ENCODE assay signal across 1 cellular context in the genomic region with DNA sequence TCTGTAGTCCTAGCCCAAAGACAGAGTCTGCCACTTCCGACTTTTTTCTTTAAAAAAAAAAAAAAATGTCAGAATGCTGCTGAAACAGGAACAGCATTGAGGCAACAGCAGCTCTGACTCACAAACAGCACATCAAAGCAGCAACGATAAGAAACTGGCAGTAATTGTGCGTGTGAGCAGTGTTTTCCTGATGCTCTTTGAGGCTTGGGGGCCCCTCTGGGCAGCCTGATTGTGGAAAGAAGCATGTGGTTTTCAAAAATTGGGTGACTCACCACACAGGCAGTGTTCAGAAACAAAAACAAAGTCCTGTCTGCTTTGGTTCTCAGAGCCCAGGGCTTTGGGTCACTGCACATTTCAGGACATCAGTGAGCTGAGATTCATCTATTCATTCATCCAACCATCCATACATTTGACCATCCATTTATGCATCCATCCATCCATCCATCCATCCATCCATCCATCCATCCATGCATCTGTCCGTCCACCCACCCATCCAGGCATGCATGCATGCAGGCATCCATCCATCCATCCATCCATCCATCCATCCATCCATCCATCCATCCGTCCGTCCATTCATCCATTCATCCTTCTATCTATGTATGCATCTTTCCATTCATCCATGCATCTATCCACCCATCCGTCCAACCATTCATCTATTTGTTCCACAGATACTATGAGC.
TF ChIP-seq lines count a peak whose summit lies in the region.

No MANE protein-coding gene starts in this region.

TF ChIP-seq in HEK293, 187 proteins besides CTCF, POLR2A, EP300 and RAD21 (continued from another document and continues in another):
- TF ChIP-seq, protein P1, sequence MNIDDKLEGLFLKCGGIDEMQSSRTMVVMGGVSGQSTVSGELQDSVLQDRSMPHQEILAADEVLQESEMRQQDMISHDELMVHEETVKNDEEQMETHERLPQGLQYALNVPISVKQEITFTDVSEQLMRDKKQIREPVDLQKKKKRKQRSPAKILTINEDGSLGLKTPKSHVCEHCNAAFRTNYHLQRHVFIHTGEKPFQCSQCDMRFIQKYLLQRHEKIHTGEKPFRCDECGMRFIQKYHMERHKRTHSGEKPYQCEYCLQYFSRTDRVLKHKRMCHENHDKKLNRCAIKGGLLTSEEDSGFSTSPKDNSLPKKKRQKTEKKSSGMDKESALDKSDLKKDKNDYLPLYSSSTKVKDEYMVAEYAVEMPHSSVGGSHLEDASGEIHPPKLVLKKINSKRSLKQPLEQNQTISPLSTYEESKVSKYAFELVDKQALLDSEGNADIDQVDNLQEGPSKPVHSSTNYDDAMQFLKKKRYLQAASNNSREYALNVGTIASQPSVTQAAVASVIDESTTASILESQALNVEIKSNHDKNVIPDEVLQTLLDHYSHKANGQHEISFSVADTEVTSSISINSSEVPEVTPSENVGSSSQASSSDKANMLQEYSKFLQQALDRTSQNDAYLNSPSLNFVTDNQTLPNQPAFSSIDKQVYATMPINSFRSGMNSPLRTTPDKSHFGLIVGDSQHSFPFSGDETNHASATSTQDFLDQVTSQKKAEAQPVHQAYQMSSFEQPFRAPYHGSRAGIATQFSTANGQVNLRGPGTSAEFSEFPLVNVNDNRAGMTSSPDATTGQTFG (tag by site-specific recombination; IDR thresholded peaks at IDR 0.05; ENCODE audit: borderline replicate concordance) = no peak
- TF ChIP-seq ZBTB17 (tag by site-specific recombination; IDR thresholded peaks at IDR 0.05) = peak; percentile 92
- no peak for TF ChIP-seq RBAK (tag by site-specific recombination; IDR thresholded peaks at IDR 0.05)
- TF ChIP-seq ZNF37A (tag by site-specific recombination; IDR thresholded peaks at IDR 0.05) = no peak
- TF ChIP-seq IKZF3 (tag by site-specific recombination; IDR thresholded peaks at IDR 0.05) = peak; percentile 56
- TF ChIP-seq, protein P2, sequence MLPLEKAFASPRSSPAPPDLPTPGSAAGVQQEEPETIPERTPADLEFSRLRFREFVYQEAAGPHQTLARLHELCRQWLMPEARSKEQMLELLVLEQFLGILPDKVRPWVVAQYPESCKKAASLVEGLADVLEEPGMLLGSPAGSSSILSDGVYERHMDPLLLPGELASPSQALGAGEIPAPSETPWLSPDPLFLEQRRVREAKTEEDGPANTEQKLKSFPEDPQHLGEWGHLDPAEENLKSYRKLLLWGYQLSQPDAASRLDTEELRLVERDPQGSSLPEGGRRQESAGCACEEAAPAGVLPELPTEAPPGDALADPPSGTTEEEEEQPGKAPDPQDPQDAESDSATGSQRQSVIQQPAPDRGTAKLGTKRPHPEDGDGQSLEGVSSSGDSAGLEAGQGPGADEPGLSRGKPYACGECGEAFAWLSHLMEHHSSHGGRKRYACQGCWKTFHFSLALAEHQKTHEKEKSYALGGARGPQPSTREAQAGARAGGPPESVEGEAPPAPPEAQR (tag by site-specific recombination; IDR thresholded peaks at IDR 0.05) = no peak
- no peak for TF ChIP-seq ZIC2 (tag by site-specific recombination; IDR thresholded peaks at IDR 0.05)
- no peak for TF ChIP-seq MYNN (tag by site-specific recombination; IDR thresholded peaks at IDR 0.05; ENCODE audit: borderline replicate concordance)
- peak; percentile 85; the same call in 1 of the 2 replicates for TF ChIP-seq ZFP69B (tag by site-specific recombination; IDR thresholded peaks at IDR 0.05)
- no peak for TF ChIP-seq ZNF555 (tag by site-specific recombination; conservative IDR thresholded peaks at IDR 0.05)
- TF ChIP-seq, protein P3, sequence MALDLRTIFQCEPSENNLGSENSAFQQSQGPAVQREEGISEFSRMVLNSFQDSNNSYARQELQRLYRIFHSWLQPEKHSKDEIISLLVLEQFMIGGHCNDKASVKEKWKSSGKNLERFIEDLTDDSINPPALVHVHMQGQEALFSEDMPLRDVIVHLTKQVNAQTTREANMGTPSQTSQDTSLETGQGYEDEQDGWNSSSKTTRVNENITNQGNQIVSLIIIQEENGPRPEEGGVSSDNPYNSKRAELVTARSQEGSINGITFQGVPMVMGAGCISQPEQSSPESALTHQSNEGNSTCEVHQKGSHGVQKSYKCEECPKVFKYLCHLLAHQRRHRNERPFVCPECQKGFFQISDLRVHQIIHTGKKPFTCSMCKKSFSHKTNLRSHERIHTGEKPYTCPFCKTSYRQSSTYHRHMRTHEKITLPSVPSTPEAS (tag by site-specific recombination; IDR thresholded peaks at IDR 0.05) = no peak
- peak; percentile 89 for TF ChIP-seq ZNF670 (tag by site-specific recombination; IDR thresholded peaks at IDR 0.05; ENCODE audit: low read depth)
- TF ChIP-seq, protein P4, sequence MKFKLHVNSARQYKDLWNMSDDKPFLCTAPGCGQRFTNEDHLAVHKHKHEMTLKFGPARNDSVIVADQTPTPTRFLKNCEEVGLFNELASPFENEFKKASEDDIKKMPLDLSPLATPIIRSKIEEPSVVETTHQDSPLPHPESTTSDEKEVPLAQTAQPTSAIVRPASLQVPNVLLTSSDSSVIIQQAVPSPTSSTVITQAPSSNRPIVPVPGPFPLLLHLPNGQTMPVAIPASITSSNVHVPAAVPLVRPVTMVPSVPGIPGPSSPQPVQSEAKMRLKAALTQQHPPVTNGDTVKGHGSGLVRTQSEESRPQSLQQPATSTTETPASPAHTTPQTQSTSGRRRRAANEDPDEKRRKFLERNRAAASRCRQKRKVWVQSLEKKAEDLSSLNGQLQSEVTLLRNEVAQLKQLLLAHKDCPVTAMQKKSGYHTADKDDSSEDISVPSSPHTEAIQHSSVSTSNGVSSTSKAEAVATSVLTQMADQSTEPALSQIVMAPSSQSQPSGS (tag by site-specific recombination; IDR thresholded peaks at IDR 0.05; ENCODE audit: low read depth) = no peak
- peak; percentile 54 for TF ChIP-seq OSR2 (tag by site-specific recombination; IDR thresholded peaks at IDR 0.05)
- no peak for TF ChIP-seq ZNF221 (tag by site-specific recombination; IDR thresholded peaks at IDR 0.05; ENCODE audit: borderline replicate concordance)
- TF ChIP-seq ZNF157 (tag by site-specific recombination; IDR thresholded peaks at IDR 0.05) = peak; percentile 50
- TF ChIP-seq, protein P5, sequence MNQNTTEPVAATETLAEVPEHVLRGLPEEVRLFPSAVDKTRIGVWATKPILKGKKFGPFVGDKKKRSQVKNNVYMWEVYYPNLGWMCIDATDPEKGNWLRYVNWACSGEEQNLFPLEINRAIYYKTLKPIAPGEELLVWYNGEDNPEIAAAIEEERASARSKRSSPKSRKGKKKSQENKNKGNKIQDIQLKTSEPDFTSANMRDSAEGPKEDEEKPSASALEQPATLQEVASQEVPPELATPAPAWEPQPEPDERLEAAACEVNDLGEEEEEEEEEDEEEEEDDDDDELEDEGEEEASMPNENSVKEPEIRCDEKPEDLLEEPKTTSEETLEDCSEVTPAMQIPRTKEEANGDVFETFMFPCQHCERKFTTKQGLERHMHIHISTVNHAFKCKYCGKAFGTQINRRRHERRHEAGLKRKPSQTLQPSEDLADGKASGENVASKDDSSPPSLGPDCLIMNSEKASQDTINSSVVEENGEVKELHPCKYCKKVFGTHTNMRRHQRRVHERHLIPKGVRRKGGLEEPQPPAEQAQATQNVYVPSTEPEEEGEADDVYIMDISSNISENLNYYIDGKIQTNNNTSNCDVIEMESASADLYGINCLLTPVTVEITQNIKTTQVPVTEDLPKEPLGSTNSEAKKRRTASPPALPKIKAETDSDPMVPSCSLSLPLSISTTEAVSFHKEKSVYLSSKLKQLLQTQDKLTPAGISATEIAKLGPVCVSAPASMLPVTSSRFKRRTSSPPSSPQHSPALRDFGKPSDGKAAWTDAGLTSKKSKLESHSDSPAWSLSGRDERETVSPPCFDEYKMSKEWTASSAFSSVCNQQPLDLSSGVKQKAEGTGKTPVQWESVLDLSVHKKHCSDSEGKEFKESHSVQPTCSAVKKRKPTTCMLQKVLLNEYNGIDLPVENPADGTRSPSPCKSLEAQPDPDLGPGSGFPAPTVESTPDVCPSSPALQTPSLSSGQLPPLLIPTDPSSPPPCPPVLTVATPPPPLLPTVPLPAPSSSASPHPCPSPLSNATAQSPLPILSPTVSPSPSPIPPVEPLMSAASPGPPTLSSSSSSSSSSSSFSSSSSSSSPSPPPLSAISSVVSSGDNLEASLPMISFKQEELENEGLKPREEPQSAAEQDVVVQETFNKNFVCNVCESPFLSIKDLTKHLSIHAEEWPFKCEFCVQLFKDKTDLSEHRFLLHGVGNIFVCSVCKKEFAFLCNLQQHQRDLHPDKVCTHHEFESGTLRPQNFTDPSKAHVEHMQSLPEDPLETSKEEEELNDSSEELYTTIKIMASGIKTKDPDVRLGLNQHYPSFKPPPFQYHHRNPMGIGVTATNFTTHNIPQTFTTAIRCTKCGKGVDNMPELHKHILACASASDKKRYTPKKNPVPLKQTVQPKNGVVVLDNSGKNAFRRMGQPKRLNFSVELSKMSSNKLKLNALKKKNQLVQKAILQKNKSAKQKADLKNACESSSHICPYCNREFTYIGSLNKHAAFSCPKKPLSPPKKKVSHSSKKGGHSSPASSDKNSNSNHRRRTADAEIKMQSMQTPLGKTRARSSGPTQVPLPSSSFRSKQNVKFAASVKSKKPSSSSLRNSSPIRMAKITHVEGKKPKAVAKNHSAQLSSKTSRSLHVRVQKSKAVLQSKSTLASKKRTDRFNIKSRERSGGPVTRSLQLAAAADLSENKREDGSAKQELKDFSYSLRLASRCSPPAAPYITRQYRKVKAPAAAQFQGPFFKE (tag by site-specific recombination; IDR thresholded peaks at IDR 0.05; ENCODE audit: borderline replicate concordance) = peak; percentile 90; the same call in 1 of the 2 replicates
- TF ChIP-seq ZNF114 (tag by site-specific recombination; IDR thresholded peaks at IDR 0.05) = 0 out of 2 replicates have a peak, but pooled peaks have one; percentile 39
- no peak for TF ChIP-seq ZNF146 (tag by site-specific recombination; IDR thresholded peaks at IDR 0.05)
- TF ChIP-seq, protein P6, sequence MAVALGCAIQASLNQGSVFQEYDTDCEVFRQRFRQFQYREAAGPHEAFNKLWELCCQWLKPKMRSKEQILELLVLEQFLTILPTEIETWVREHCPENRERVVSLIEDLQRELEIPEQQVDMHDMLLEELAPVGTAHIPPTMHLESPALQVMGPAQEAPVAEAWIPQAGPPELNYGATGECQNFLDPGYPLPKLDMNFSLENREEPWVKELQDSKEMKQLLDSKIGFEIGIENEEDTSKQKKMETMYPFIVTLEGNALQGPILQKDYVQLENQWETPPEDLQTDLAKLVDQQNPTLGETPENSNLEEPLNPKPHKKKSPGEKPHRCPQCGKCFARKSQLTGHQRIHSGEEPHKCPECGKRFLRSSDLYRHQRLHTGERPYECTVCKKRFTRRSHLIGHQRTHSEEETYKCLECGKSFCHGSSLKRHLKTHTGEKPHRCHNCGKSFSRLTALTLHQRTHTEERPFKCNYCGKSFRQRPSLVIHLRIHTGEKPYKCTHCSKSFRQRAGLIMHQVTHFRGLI (tag by site-specific recombination; IDR thresholded peaks at IDR 0.05) = peak; percentile 41; the same call in 1 of the 2 replicates
- TF ChIP-seq ZNF776 (tag by site-specific recombination; IDR thresholded peaks at IDR 0.05; ENCODE audit: borderline replicate concordance) = no peak; the same call in 1 of the 2 replicates
- no peak for TF ChIP-seq SP3 (tag by site-specific recombination; IDR thresholded peaks at IDR 0.05)
- TF ChIP-seq YY1 (tag by site-specific recombination; IDR thresholded peaks at IDR 0.05) = no peak
- 0 out of 2 replicates have a peak, but pooled peaks have one; percentile 55 for TF ChIP-seq ZNF792 (tag by site-specific recombination; IDR thresholded peaks at IDR 0.05)
- TF ChIP-seq SALL2 (tag by site-specific recombination; IDR thresholded peaks at IDR 0.05; ENCODE audit: borderline replicate concordance) = no peak
- TF ChIP-seq, protein P7, sequence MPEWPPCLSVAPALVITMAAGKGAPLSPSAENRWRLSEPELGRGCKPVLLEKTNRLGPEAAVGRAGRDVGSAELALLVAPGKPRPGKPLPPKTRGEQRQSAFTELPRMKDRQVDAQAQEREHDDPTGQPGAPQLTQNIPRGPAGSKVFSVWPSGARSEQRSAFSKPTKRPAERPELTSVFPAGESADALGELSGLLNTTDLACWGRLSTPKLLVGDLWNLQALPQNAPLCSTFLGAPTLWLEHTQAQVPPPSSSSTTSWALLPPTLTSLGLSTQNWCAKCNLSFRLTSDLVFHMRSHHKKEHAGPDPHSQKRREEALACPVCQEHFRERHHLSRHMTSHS (tag by site-specific recombination; IDR thresholded peaks at IDR 0.05) = peak; percentile 77
- TF ChIP-seq, protein P8, sequence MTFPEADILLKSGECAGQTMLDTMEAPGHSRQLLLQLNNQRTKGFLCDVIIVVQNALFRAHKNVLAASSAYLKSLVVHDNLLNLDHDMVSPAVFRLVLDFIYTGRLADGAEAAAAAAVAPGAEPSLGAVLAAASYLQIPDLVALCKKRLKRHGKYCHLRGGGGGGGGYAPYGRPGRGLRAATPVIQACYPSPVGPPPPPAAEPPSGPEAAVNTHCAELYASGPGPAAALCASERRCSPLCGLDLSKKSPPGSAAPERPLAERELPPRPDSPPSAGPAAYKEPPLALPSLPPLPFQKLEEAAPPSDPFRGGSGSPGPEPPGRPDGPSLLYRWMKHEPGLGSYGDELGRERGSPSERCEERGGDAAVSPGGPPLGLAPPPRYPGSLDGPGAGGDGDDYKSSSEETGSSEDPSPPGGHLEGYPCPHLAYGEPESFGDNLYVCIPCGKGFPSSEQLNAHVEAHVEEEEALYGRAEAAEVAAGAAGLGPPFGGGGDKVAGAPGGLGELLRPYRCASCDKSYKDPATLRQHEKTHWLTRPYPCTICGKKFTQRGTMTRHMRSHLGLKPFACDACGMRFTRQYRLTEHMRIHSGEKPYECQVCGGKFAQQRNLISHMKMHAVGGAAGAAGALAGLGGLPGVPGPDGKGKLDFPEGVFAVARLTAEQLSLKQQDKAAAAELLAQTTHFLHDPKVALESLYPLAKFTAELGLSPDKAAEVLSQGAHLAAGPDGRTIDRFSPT (tag by site-specific recombination; IDR thresholded peaks at IDR 0.05) = no peak
- TF ChIP-seq, protein P9, sequence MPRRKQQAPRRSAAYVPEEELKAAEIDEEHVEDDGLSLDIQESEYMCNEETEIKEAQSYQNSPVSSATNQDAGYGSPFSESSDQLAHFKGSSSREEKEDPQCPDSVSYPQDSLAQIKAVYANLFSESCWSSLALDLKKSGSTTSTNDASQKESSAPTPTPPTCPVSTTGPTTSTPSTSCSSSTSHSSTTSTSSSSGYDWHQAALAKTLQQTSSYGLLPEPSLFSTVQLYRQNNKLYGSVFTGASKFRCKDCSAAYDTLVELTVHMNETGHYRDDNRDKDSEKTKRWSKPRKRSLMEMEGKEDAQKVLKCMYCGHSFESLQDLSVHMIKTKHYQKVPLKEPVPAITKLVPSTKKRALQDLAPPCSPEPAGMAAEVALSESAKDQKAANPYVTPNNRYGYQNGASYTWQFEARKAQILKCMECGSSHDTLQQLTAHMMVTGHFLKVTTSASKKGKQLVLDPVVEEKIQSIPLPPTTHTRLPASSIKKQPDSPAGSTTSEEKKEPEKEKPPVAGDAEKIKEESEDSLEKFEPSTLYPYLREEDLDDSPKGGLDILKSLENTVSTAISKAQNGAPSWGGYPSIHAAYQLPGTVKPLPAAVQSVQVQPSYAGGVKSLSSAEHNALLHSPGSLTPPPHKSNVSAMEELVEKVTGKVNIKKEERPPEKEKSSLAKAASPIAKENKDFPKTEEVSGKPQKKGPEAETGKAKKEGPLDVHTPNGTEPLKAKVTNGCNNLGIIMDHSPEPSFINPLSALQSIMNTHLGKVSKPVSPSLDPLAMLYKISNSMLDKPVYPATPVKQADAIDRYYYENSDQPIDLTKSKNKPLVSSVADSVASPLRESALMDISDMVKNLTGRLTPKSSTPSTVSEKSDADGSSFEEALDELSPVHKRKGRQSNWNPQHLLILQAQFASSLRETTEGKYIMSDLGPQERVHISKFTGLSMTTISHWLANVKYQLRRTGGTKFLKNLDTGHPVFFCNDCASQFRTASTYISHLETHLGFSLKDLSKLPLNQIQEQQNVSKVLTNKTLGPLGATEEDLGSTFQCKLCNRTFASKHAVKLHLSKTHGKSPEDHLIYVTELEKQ (tag by site-specific recombination; IDR thresholded peaks at IDR 0.05; ENCODE audit: borderline replicate concordance) = peak; percentile 53; the same call in 1 of the 2 replicates
- TF ChIP-seq ZNF211 (tag by site-specific recombination; IDR thresholded peaks at IDR 0.05; ENCODE audit: low read depth) = peak; percentile 86
- TF ChIP-seq ZNF626 (tag by site-specific recombination; IDR thresholded peaks at IDR 0.05) = no peak
- TF ChIP-seq GFI1B (tag by site-specific recombination; IDR thresholded peaks at IDR 0.05) = no peak
- TF ChIP-seq ZNF610 (tag by site-specific recombination; IDR thresholded peaks at IDR 0.05; ENCODE audit: borderline replicate concordance) = no peak
